2 cellular contexts compared by ENCODE assay signal in genomic region chr7:6691103-6691502, GRCh38.
A peak's percentile ranks its signal among the peaks of the same experiment; 100 is the strongest.
TF ChIP-seq lines count a peak whose summit lies in the region.

No MANE protein-coding gene starts in this region.

TF ChIP-seq in HEK293T, 16 proteins besides CTCF, POLR2A, EP300 and RAD21:
- no peak for TF ChIP-seq L3MBTL2 (conservative IDR thresholded peaks at IDR 0.05)
- TF ChIP-seq NFRKB (IDR thresholded peaks at IDR 0.05) = peak; percentile 37; the same call in 1 of the 2 replicates

TF ChIP-seq in GM12878, 131 proteins besides CTCF, POLR2A, EP300 and RAD21:
- peak; percentile 93 for TF ChIP-seq KLF5 (IDR thresholded peaks at IDR 0.05; ENCODE audit: partially characterized antibody)
- TF ChIP-seq CBX5 (IDR thresholded peaks at IDR 0.05; ENCODE audit: low read depth) = peak; percentile 97
- no peak for TF ChIP-seq STAT1 (conservative IDR thresholded peaks at IDR 0.05)
